ENCODE assay signal across 12 cellular contexts in the genomic region with DNA sequence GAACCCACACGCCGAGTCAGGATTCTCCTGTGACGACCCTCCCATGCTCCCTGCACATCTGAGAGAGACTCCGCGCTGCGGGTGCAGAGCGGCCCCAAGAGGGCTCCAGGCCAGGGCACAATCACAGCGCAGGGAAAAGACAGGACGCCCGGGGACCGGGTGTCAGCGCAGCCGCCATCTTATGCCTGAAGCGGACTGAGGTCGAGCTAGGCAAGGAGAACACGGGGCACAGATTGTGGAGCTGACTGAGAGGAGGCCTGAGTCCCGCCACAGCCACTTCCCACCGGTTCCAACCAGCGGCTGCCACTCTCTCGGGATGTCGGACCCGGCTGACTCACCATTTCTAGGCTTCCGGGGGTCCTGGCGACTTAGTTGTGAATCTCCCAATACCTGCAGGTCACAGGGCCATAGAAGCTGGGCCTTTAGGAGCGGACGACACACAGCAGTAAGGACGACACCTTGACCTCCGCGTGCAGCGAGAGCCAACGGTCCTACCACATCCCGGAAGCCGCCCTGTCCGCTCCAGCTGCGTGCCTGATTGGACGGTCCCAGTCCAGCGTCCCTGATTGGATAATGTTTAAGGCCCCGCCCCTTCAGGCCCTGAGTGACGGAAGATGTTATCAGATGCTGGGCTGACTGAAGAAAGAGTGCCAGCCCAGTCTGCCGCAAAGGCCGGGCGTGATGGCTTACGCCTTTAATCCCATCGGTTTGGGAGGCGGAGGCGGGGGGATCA. TPM values are rescaled to one million over a fixed set of nuclear protein-coding genes. Genes with fewer than 3 reads are reported as not detected.
A peak's percentile ranks its signal among the peaks of the same experiment; 100 is the strongest.
DNase-seq lines count a peak whose midpoint lies in the region; TF ChIP-seq lines count a peak whose summit lies in the region.
"Had no signal": no experiment of that assay in that cellular context is flagged by ENCODE, and none has a peak within 500 bp of the region (broad histone marks: within the 10 kb centered on the region; RNA-seq: fewer than 3 reads in every experiment).

Gene ZNF728, minus strand, starts transcription at position 487 of the 733 bp plus-strand sequence. Its CDS starts 146 bp downstream, at position 341.

- in situ Hi-C loops in transverse colon (cut with MboI; ENCODE audit: low pct_ligation_motif_present in 1 of 4, low pct_unique_long_range_greater_than_20kb in 1 of 4, low sequenced_read_pairs in 3 of 4) = no loop called here

- H3K27me3 ChIP-seq in neuron (ENCODE audit: insufficient read depth, low read length) (no peaks in the 10 kb centered on the region), transverse colon (no peaks in the 10 kb centered on the region)

- intact Hi-C loops in transverse colon (cut with DNase I; ENCODE audit: low total_unique reads) = no loop called here

- no peak for TF ChIP-seq CTCF in transverse colon (IDR thresholded peaks at IDR 0.05)

- WGBS in transverse colon (ENCODE audit: low coverage in 1 of 2), 2 donors = 30 to 41% methylated on average over 8 to 43 of the region's 46 CpGs

- H2AFZ ChIP-seq in neuron (ENCODE audit: low read depth, low read length) = peak within 1 kb of the TSS; percentile 16

- peak within 1 kb of the TSS in 3 of 4 donors; percentile 29 to 51 (median 43) for H3K27ac ChIP-seq in transverse colon
- H3K27ac ChIP-seq: A549, KMS-11 had no signal

- no peaks in the 10 kb centered on the region for H3K9me3 ChIP-seq in neuron (ENCODE audit: low read length)
- peaks cover 20 to 24% of the 10 kb centered on the region in 2 donors for H3K9me3 ChIP-seq in transverse colon

- no peak within 1 kb of the TSS for H3K4me3 ChIP-seq in neuron (ENCODE audit: low read length)
- peak within 1 kb of the TSS in 3 of 4 donors; percentile 31 to 41 (median 33) for H3K4me3 ChIP-seq in transverse colon
- H3K4me3 ChIP-seq: A549 had no signal

- TF ChIP-seq POLR2A in transverse colon (IDR thresholded peaks at IDR 0.05) = no peak

- H3K36me3 ChIP-seq in neuron (ENCODE audit: insufficient read depth, low read length) (no peaks in the 10 kb centered on the region), transverse colon (no peaks in the 10 kb centered on the region)

- no peaks in the 10 kb centered on the region for H3K4me1 ChIP-seq in neuron (ENCODE audit: insufficient read depth, low read length)
- no peaks in the 10 kb centered on the region for H3K4me1 ChIP-seq in transverse colon
- H3K4me1 ChIP-seq: A549 had no signal

- TF ChIP-seq EP300 in transverse colon (IDR thresholded peaks at IDR 0.05; ENCODE audit: low read depth) = no peak

- peak; percentile 66 for DNase-seq in NCI-H82 (lab: John Stamatoyannopoulos, UW)
- DNase-seq in NCI-H82 treated with DMSO at 0.1 percent for 48 hours (lab: John Stamatoyannopoulos, UW; ENCODE audit: unreplicated experiment) = no peak
- peak; percentile 46 for DNase-seq in globus pallidus (ENCODE audit: low spot score)
- peak; percentile 25 for DNase-seq in transverse colon
- DNase-seq in middle frontal gyrus (ENCODE audit: extremely low spot score, low spot score) = no peak
- no peak for DNase-seq in GM19240 (ENCODE audit: insufficient read length, low spot score)
- no peak for DNase-seq in GF-D8 (lab: John Stamatoyannopoulos, UW)
- DNase-seq: activated CD4-positive, CD25-positive, alpha-beta regulatory T cell had no signal

RNA-seq across cellular contexts. Expression of gene ZNF728, which starts in this region (rescaled TPM):
- under 1 TPM in 1 of 4 donors, not detected in 3; 0.96 TPM for total RNA-seq in transverse colon
- total RNA-seq: activated naive CD4-positive, alpha-beta T cell treated with anti-CD3 and anti-CD28 coated beads, Interleukin-2, amount 50 U/mL, for 72 hours had no signal

Comparison
In these comparisons a context has a peak if more than half of its experiments do, and no peak if none do; other contexts are left out.
1. DNase-seq: peak in NCI-H82 (single experiment) and globus pallidus (single experiment); none in NCI-H82 treated with DMSO at 0.1 percent for 48 hours (single experiment), middle frontal gyrus (single experiment), GM19240 (single experiment) and GF-D8 (single experiment).
2. Peak in DNase-seq, H3K4me3 ChIP-seq and H3K27ac ChIP-seq in transverse colon; RNA of the gene not detected or under 1 TPM.